In the genomic region with DNA sequence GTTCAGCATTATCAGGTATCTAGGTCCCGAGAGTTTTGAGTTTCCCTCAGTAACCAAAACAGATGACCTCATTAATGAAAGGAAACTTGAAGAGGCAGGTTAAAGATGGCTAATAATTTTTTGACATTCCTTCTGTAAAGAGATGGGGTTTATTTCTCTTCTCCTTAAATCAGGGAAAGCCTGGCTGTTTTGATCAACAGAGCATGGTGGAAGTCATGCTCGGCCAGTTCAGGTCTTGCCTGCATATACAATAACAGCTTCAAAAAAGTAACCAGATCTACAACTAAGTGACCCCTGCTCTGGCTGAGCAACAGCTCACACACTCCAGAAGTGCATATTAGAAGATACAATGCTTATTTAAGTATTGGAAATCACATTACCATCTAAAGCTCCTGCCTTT, we compare ENCODE assay signal across 6 cellular contexts.
"Had no signal": no experiment of that assay in that cellular context is flagged by ENCODE, and none has a peak within 500 bp of the region (broad histone marks: within the 10 kb centered on the region; RNA-seq: fewer than 3 reads in every experiment).

No MANE protein-coding gene starts in this region.

- H3K9ac ChIP-seq: GM23248 had no signal

- H3K4me1 ChIP-seq: HAP-1 had no signal

- ATAC-seq: HCT116 had no signal

- H3K9me3 ChIP-seq: HAP-1 had no signal

- FAIRE-seq: HTR-8/SVneo had no signal

- H3K27ac ChIP-seq: GM23248 had no signal

- DNase-seq: GM23248, GOT3, H7 had no signal

- H3K36me3 ChIP-seq: HAP-1 had no signal

- H2AFZ ChIP-seq: GM23248 had no signal

- H3K4me3 ChIP-seq: GM23248, HAP-1 had no signal
